ENCODE assay signal across 25 cellular contexts in genomic region chr5:67976812-67977455, GRCh38.
A peak's percentile ranks its signal among the peaks of the same experiment; 100 is the strongest.
DNase-seq lines count a peak whose midpoint lies in the region; ATAC-seq and TF ChIP-seq lines count a peak whose summit lies in the region.
"Had no signal": no experiment of that assay in that cellular context is flagged by ENCODE, and none has a peak within 500 bp of the region (broad histone marks: within the 10 kb centered on the region; RNA-seq: fewer than 3 reads in every experiment).

No MANE protein-coding gene starts in this region.

- no peaks in the 10 kb centered on the region for H3K36me3 ChIP-seq in spleen
- H3K36me3 ChIP-seq in SJCRH30, result no peaks in the 10 kb centered on the region
- H3K36me3 ChIP-seq: neutrophil had no signal

- H3K36me3 Mint-ChIP-seq in chondrocyte (ENCODE audit: low read depth), result no peaks in the 10 kb centered on the region
- H3K36me3 Mint-ChIP-seq in naive B cell, result no peaks in the 10 kb centered on the region

- no peaks in the 10 kb centered on the region for H3K9me3 Mint-ChIP-seq in chondrocyte (ENCODE audit: low read depth)
- no peaks in the 10 kb centered on the region for H3K9me3 Mint-ChIP-seq in naive B cell
- H3K9me3 Mint-ChIP-seq: activated naive CD4-positive, alpha-beta T cell treated with anti-CD3 and anti-CD28 coated beads for 36 hours; activated T-cell treated with anti-CD3 and anti-CD28 coated beads, Interleukin-2, amount 50 U/mL, for 4 hours had no signal

- H3K27ac ChIP-seq in spleen, result peak overlapping the region in 4 of 8 donors; percentile 17 to 37 (median 26)
- no peak overlapping the region for H3K27ac ChIP-seq in SJCRH30
- H3K27ac ChIP-seq: neutrophil had no signal

- TF ChIP-seq CTCF in chondrocyte (IDR thresholded peaks at IDR 0.05) (no peak), spleen (IDR thresholded peaks at IDR 0.05 in 8 of 11, conservative IDR thresholded peaks at IDR 0.05 in 3 of 11) (no peak)

- no peaks in the 10 kb centered on the region for H3K27me3 ChIP-seq in spleen (replicated peaks in 1 of 7)
- H3K27me3 ChIP-seq in SJCRH30, result no peaks in the 10 kb centered on the region
- H3K27me3 ChIP-seq: neutrophil had no signal

- no peak overlapping the region for H3K4me3 Mint-ChIP-seq in chondrocyte (ENCODE audit: unreplicated experiment)
- no peak overlapping the region for H3K4me3 Mint-ChIP-seq in naive B cell
- H3K4me3 Mint-ChIP-seq: activated CD8-positive, alpha-beta T cell treated with anti-CD3 and anti-CD28 coated beads, Interleukin-2, amount 10 ng/mL, durations not matched to agents 7 days and 5 days; activated naive CD4-positive, alpha-beta T cell treated with anti-CD3 and anti-CD28 coated beads for 36 hours; activated T-cell treated with anti-CD3 and anti-CD28 coated beads, Interleukin-2, amount 50 U/mL, for 4 hours had no signal

- 66 to 78% (median 71%) methylated on average over 6 of the region's 6 CpGs for WGBS in spleen, 5 donors

- H3K4me3 ChIP-seq in spleen (no peak overlapping the region), SJCRH30 (no peak overlapping the region)

- DNase-seq in EH (ENCODE audit: low read depth) (peak; percentile 44), NCI-H69 (lab: John Stamatoyannopoulos, UW) (peak; percentile 70), chondrocyte (ENCODE audit: low spot score) (no peak), naive B cell (no peak), NCI-H1092 (lab: John Stamatoyannopoulos, UW) (no peak), spleen (no peak), SJCRH30 (no peak)
- DNase-seq: activated CD4-positive, CD25-positive, alpha-beta regulatory T cell; activated CD8-positive, alpha-beta T cell treated with anti-CD3 and anti-CD28 coated beads, Interleukin-2, amount 10 ng/mL, durations not matched to agents 7 days and 5 days; activated naive CD4-positive, alpha-beta T cell treated with anti-CD3 and anti-CD28 coated beads for 36 hours; activated T-cell treated with anti-CD3 and anti-CD28 coated beads, Interleukin-2, amount 50 U/mL, for 4 hours; anterior cingulate cortex; Calu3; EL; foreskin fibroblast; kidney glomerular epithelial cell; NCI-H1048; NCI-H2107; NCI-H524; SHP77 treated with DMSO at 0.1 percent for 48 hours; stimulated activated naive CD4-positive, alpha-beta T cell treated with Interleukin-2 at 50 U/mL for 16 hours; T-helper 2 cell; trophoblast cell had no signal

- intact Hi-C loops in spleen (cut with DNase I; ENCODE audit: low total_unique reads), result no loop called here

- H3K9me3 ChIP-seq in spleen (no peaks in the 10 kb centered on the region), SJCRH30 (replicated peaks) (no peaks in the 10 kb centered on the region)
- H3K9me3 ChIP-seq: neutrophil had no signal

- H3K27ac Mint-ChIP-seq in chondrocyte (ENCODE audit: unreplicated experiment) (peak overlapping the region; percentile 38), naive B cell (no peak overlapping the region)
- H3K27ac Mint-ChIP-seq: activated CD8-positive, alpha-beta T cell treated with anti-CD3 and anti-CD28 coated beads, Interleukin-2, amount 10 ng/mL, durations not matched to agents 7 days and 5 days; activated naive CD4-positive, alpha-beta T cell treated with anti-CD3 and anti-CD28 coated beads for 36 hours had no signal

- no peak for TF ChIP-seq POLR2A in spleen (IDR thresholded peaks at IDR 0.05)

- ATAC-seq in naive B cell (ENCODE audit: low read depth in 2 of 2), result peak; percentile 34 to 45
- no peak for ATAC-seq in HG02571 (IDR thresholded peaks at IDR 0.05; ENCODE audit: unreplicated experiment)
- ATAC-seq: activated CD8-positive, alpha-beta T cell treated with anti-CD3 and anti-CD28 coated beads, Interleukin-2, amount 10 ng/mL, durations not matched to agents 7 days and 5 days; activated T-cell treated with anti-CD3 and anti-CD28 coated beads, Interleukin-2, amount 50 U/mL, for 4 hours had no signal

- H3K27me3 Mint-ChIP-seq in chondrocyte (ENCODE audit: low read depth) (no peaks in the 10 kb centered on the region), naive B cell (no peaks in the 10 kb centered on the region)

- H3K4me1 ChIP-seq in spleen, result peaks cover 0 to 19% (median 6%) of the 10 kb centered on the region in 6 donors
- no peaks in the 10 kb centered on the region for H3K4me1 ChIP-seq in SJCRH30

- peaks cover 16% of the 10 kb centered on the region for H3K4me1 Mint-ChIP-seq in chondrocyte (ENCODE audit: low read depth)
- peaks cover 0 to 7% (median 5%) of the 10 kb centered on the region in 3 donors for H3K4me1 Mint-ChIP-seq in naive B cell

Comparison
In these comparisons a context has a peak if more than half of its experiments do, and no peak if none do; other contexts are left out.
1. DNase-seq: peak in EH (single experiment) and NCI-H69 (single experiment); none in chondrocyte (single experiment), naive B cell (single experiment), NCI-H1092 (single experiment), spleen (single experiment) and SJCRH30 (0 of 2).